Comparison of ENCODE assay signal across 8 cellular contexts in the genomic region with DNA sequence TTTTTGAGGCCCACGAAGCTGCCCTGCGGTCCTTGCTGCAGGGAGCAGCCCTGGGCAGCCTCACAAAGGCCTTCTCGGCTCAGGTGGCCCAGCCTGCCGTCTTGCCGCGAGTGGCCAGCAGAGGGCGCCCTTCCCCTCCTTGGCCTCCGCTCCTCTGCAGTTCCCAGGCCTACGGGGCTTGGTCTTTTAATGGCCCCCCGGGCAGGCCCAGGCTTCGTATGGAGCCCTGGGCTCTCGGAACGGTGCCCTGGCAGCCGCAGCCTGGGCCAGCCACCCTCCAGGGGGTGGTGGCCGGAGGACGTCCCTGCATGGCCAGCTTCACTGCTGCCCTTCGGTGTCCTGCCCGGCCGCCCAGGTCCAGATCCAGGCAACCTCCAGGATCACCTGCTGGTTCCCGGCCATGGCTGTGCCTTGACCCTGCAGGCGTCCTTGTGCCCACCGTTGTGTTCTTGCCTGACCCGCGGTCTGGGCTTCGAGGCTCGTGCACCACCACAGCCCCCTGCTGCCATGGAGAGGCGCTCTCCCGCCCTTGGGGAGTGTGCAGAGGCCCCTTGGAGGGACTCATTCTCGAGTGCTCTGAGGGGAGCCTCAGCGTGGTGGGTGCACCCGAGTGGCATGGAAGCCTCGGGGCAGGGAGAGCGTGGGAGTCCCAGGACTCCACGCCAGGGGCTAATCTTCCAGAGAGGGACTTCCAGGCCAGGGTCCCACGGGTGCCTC. TPM values are rescaled to one million over a fixed set of nuclear protein-coding genes. Genes with fewer than 3 reads are reported as not detected.
A peak's percentile ranks its signal among the peaks of the same experiment; 100 is the strongest.
DNase-seq lines count a peak whose midpoint lies in the region; ATAC-seq, FAIRE-seq and TF ChIP-seq lines count a peak whose summit lies in the region.

No MANE protein-coding gene starts in this region.

- no peak for FAIRE-seq in bronchial epithelial cell (lab: Jason Lieb, UNC)

- CTCF ChIA-PET in GM10248 (lab: Yijun Ruan, JAX) = interaction anchor here (0.8 to 3.9 kb wide), 10 partner anchors 10 to 545 kb away, joined by 3 to 26 read pairs (median 4); partner anchors contain the start of gene ASPG

- DNase-seq in GM10248 (ENCODE audit: extremely low spot score) (peak; percentile 86), NB4 (ENCODE audit: low read depth) (peak; percentile 67), bronchial epithelial cell (ENCODE audit: low read depth) (peak; percentile 23), left kidney (ENCODE audit: low read depth, low spot score) (peak; percentile 78)
- peak; percentile 57 for DNase-seq in activated CD4-positive, CD25-positive, alpha-beta regulatory T cell treated with anti-CD3 and anti-CD28 coated beads, Interleukin-2, amount 50 U/mL, for 16 hours (ENCODE audit: low read depth, low spot score)
- peak; percentile 46 to 69 (median 51) for DNase-seq in stimulated activated CD4-positive, alpha-beta T cell treated with anti-CD3 and anti-CD28 coated beads, TNF-alpha, amount 100 ng/mL, for 4 hours (ENCODE audit: low read depth in 3 of 3)

- POLR2A ChIA-PET in GM10248 (lab: Yijun Ruan, JAX) = no interaction called here

- H3K27me3 ChIP-seq in bronchial epithelial cell (ENCODE audit: control insufficient read depth, insufficient read depth, low read length) = no peaks in the 10 kb centered on the region

- no peak for ATAC-seq in HG03095 (IDR thresholded peaks at IDR 0.05; ENCODE audit: unreplicated experiment)
- no peak for ATAC-seq in GM21619 (IDR thresholded peaks at IDR 0.05; ENCODE audit: unreplicated experiment)

- H3K36me3 ChIP-seq in bronchial epithelial cell (ENCODE audit: control insufficient read depth, insufficient read depth, low read length) = no peaks in the 10 kb centered on the region

- no peak for TF ChIP-seq POLR2A in NB4 (IDR thresholded peaks at IDR 0.05; ENCODE audit: extremely low read depth, insufficient read length)

- TF ChIP-seq CTCF in GM10248 (IDR thresholded peaks at IDR 0.05; ENCODE audit: control extremely low read depth, extremely low read depth, low read depth, missing control alignments) = peak; percentile 87
- peak; percentile 82 for TF ChIP-seq CTCF in NB4 (IDR thresholded peaks at IDR 0.05; ENCODE audit: low read depth, low read length)
- peak; percentile 97 for TF ChIP-seq CTCF in bronchial epithelial cell (IDR thresholded peaks at IDR 0.05; ENCODE audit: insufficient read depth, low read length, severe bottlenecking)

- H3K4me3 ChIP-seq in NB4 (ENCODE audit: low read depth, low read length) (no peak overlapping the region), bronchial epithelial cell (ENCODE audit: low read depth, low read length) (no peak overlapping the region)

RNA-seq across cellular contexts. Expression of gene ASPG, which starts 9.4 kb away (rescaled TPM):
- 0.53 and 6.9 TPM in 2 replicates for total RNA-seq in bronchial epithelial cell

RNA-seq across cellular contexts. Expression of gene KIF26A, which starts 43.5 kb away (rescaled TPM):
- 0.26 and 1.0 TPM in 2 replicates for total RNA-seq in bronchial epithelial cell

Comparison
In these comparisons a context has a peak if more than half of its experiments do, and no peak if none do; other contexts are left out.
1. DNase-seq: peak in every context shown above with its lines; median percentile 86 in GM10248; 78 in left kidney; 67 in NB4; 57 in activated CD4-positive, CD25-positive, alpha-beta regulatory T cell treated with anti-CD3 and anti-CD28 coated beads, Interleukin-2, amount 50 U/mL, for 16 hours; 51 in stimulated activated CD4-positive, alpha-beta T cell treated with anti-CD3 and anti-CD28 coated beads, TNF-alpha, amount 100 ng/mL, for 4 hours; 23 in bronchial epithelial cell.